ENCODE assay signal across 1 cellular context in genomic region chr10:132861884-132862461, GRCh38.
TF ChIP-seq lines count a peak whose summit lies in the region.

No MANE protein-coding gene starts in this region.

TF ChIP-seq in HepG2, 621 proteins besides CTCF, POLR2A, EP300 and RAD21 (continued from another document):
- no peak for TF ChIP-seq ZNF281 (CRISPR knock-in tag; IDR thresholded peaks at IDR 0.05; ENCODE audit: borderline replicate concordance)
TF ChIP-seq in HepG2: peak in this region for 0.
